In genomic region chr20:17652411-17652810, GRCh38 we compare ENCODE assay signal across 22 cellular contexts. TPM values are rescaled to one million over a fixed set of nuclear protein-coding genes. Genes with fewer than 3 reads are reported as not detected.
A peak's percentile ranks its signal among the peaks of the same experiment; 100 is the strongest.
DNase-seq lines count a peak whose midpoint lies in the region; ATAC-seq and TF ChIP-seq lines count a peak whose summit lies in the region.
"Had no signal": no experiment of that assay in that cellular context is flagged by ENCODE, and none has a peak within 500 bp of the region (broad histone marks: within the 10 kb centered on the region; RNA-seq: fewer than 3 reads in every experiment).

No MANE protein-coding gene starts in this region.

- H3K27ac ChIP-seq in breast epithelium (no peak overlapping the region), urinary bladder (ENCODE audit: low read depth) (peak overlapping the region; percentile 3)
- H3K27ac ChIP-seq: parathyroid adenoma had no signal

- no peak for DNase-seq in MCF 10A (ENCODE audit: unreplicated experiment)
- no peak for DNase-seq in breast epithelium (ENCODE audit: low spot score in 2 of 2)
- DNase-seq in WTC11 (ENCODE audit: low spot score) = no peak
- no peak for DNase-seq in islet precursor cell
- DNase-seq: GF-D8; immature natural killer cell; naive B cell; NCI-H1048; NCI-H2081; stimulated activated CD4-positive, alpha-beta T cell treated with anti-CD3 and anti-CD28 coated beads, Interleukin-1b, Interleukin-23, amount 100 ng/mL, for 48 hours; stimulated activated naive CD4-positive, alpha-beta T cell treated with Interleukin-2 at 50 U/mL for 16 hours had no signal

- H3K9me3 Mint-ChIP-seq in MCF 10A (ENCODE audit: unreplicated experiment) = no peaks in the 10 kb centered on the region
- H3K9me3 Mint-ChIP-seq in WTC11 = no peaks in the 10 kb centered on the region
- no peaks in the 10 kb centered on the region for H3K9me3 Mint-ChIP-seq in nephron
- H3K9me3 Mint-ChIP-seq: activated naive CD4-positive, alpha-beta T cell treated with anti-CD3 and anti-CD28 coated beads, Interleukin-2, amount 10 ng/mL, durations not matched to agents 7 days and 5 days; CD14-positive monocyte; immature natural killer cell; naive B cell; T-cell had no signal

- CTCF ChIA-PET in MCF 10A (lab: Yijun Ruan, JAX) (interaction anchor here (0.6 to 3.0 kb wide), 4 partner anchors 28 to 344 kb away, joined by 3 to 16 read pairs (median 4); no protein-coding TSS in a partner anchor), WTC11 (lab: Charles Lee) (interaction anchor here (1.1 to 2.1 kb wide), 5 partner anchors 28 to 287 kb away, joined by 3 to 8 read pairs (median 4); no protein-coding TSS in a partner anchor)

- TF ChIP-seq CTCF in MCF 10A (IDR thresholded peaks at IDR 0.05; ENCODE audit: unreplicated experiment) (no peak), breast epithelium (IDR thresholded peaks at IDR 0.05) (no peak), WTC11 (IDR thresholded peaks at IDR 0.05) (no peak), nephron (IDR thresholded peaks at IDR 0.05; ENCODE audit: unreplicated experiment in 3 of 3) (no peak)

- POLR2A ChIA-PET in MCF 10A (lab: Yijun Ruan, JAX) (interaction anchor here (0.6 kb wide), 1 partner anchor 353 kb away, joined by 3 read pairs; no protein-coding TSS in a partner anchor), WTC11 (lab: Charles Lee) (no interaction called here)

- H3K27me3 ChIP-seq in breast epithelium = no peaks in the 10 kb centered on the region

- TF ChIP-seq POLR2A in breast epithelium (IDR thresholded peaks at IDR 0.05) = no peak

- no peak overlapping the region for H3K4me3 Mint-ChIP-seq in MCF 10A (ENCODE audit: unreplicated experiment)
- H3K4me3 Mint-ChIP-seq in WTC11 = no peak overlapping the region
- no peak overlapping the region for H3K4me3 Mint-ChIP-seq in nephron
- H3K4me3 Mint-ChIP-seq: activated naive CD4-positive, alpha-beta T cell treated with anti-CD3 and anti-CD28 coated beads, Interleukin-2, amount 10 ng/mL, durations not matched to agents 7 days and 5 days; CD14-positive monocyte; immature natural killer cell; T-cell had no signal

- intact Hi-C loops in MCF 10A (cut with micrococcal nuclease) = no loop called here
- intact Hi-C loops in breast epithelium (cut with DNase I; ENCODE audit: low total_unique reads) = no loop called here

- H3K4me1 Mint-ChIP-seq in MCF 10A (ENCODE audit: insufficient read depth, unreplicated experiment) (peaks cover 15% of the 10 kb centered on the region), WTC11 (peaks cover 68% of the 10 kb centered on the region), nephron (peaks cover 86% of the 10 kb centered on the region)

- H3K4me3 ChIP-seq in breast epithelium (no peak overlapping the region), urinary bladder (ENCODE audit: low read depth, low read length) (no peak overlapping the region)
- H3K4me3 ChIP-seq: lung had no signal

- WGBS in urinary bladder = 72% methylated on average over 10 of the region's 10 CpGs

- H3K9me3 ChIP-seq in breast epithelium = no peaks in the 10 kb centered on the region

- H3K4me1 ChIP-seq in breast epithelium (peaks cover 5 to 7% of the 10 kb centered on the region in 2 donors), urinary bladder (ENCODE audit: insufficient read depth) (no peaks in the 10 kb centered on the region)

- no TSS peak for BruUV-seq in MCF 10A (replicated peaks; lab: Mats Ljungman, UMichigan)

- H3K36me3 Mint-ChIP-seq in MCF 10A (ENCODE audit: insufficient read depth, unreplicated experiment) (peaks cover 29% of the 10 kb centered on the region), WTC11 (peaks cover 18% of the 10 kb centered on the region), nephron (ENCODE audit: low read depth) (peaks cover 26% of the 10 kb centered on the region)

- H3K27ac Mint-ChIP-seq in MCF 10A (ENCODE audit: low read depth, unreplicated experiment) = peak overlapping the region; percentile 31
- H3K27ac Mint-ChIP-seq in WTC11 = peak overlapping the region; percentile 84
- peak overlapping the region in 2 of 3 experiments; percentile 44 to 52 for H3K27ac Mint-ChIP-seq in nephron
- H3K27ac Mint-ChIP-seq: activated naive CD4-positive, alpha-beta T cell treated with anti-CD3 and anti-CD28 coated beads, Interleukin-2, amount 10 ng/mL, durations not matched to agents 7 days and 5 days; T-cell had no signal

- H3K36me3 ChIP-seq in breast epithelium (no peaks in the 10 kb centered on the region), urinary bladder (ENCODE audit: insufficient read depth) (no peaks in the 10 kb centered on the region)

- H3K27me3 Mint-ChIP-seq in MCF 10A (ENCODE audit: insufficient read depth, unreplicated experiment) (no peaks in the 10 kb centered on the region), WTC11 (ENCODE audit: low read depth) (no peaks in the 10 kb centered on the region), nephron (ENCODE audit: low read depth) (no peaks in the 10 kb centered on the region)
- H3K27me3 Mint-ChIP-seq: activated naive CD4-positive, alpha-beta T cell treated with anti-CD3 and anti-CD28 coated beads, Interleukin-2, amount 10 ng/mL, durations not matched to agents 7 days and 5 days; naive B cell; T-cell had no signal

- no peak for ATAC-seq in WTC11
- ATAC-seq in HG02623 (IDR thresholded peaks at IDR 0.05; ENCODE audit: unreplicated experiment) = no peak
- ATAC-seq in HG02610 (IDR thresholded peaks at IDR 0.05; ENCODE audit: unreplicated experiment) = no peak

TF ChIP-seq in WTC11, 78 proteins besides CTCF, POLR2A, EP300 and RAD21:
- TF ChIP-seq ZNF317 (CRISPR knock-in tag; IDR thresholded peaks at IDR 0.05; ENCODE audit: borderline replicate concordance, low read depth) (no peak), NR2C2 (CRISPR knock-in tag; IDR thresholded peaks at IDR 0.05) (no peak), USF1 (CRISPR knock-in tag; IDR thresholded peaks at IDR 0.05) (no peak), CREB1 (CRISPR knock-in tag; IDR thresholded peaks at IDR 0.05) (no peak), MAX (CRISPR knock-in tag; IDR thresholded peaks at IDR 0.05) (no peak), NFE2L1 (CRISPR knock-in tag; IDR thresholded peaks at IDR 0.05) (no peak), TEAD1 (CRISPR knock-in tag; IDR thresholded peaks at IDR 0.05) (no peak), GTF2I (CRISPR knock-in tag; conservative IDR thresholded peaks at IDR 0.05) (no peak), HMGA2 (CRISPR knock-in tag; IDR thresholded peaks at IDR 0.05) (no peak), ZNF423 (CRISPR knock-in tag; IDR thresholded peaks at IDR 0.05) (no peak), SP1 (CRISPR knock-in tag; conservative IDR thresholded peaks at IDR 0.05) (no peak), IRF2 (CRISPR knock-in tag; IDR thresholded peaks at IDR 0.05; ENCODE audit: borderline replicate concordance, low read depth) (no peak), ELF4 (CRISPR knock-in tag; IDR thresholded peaks at IDR 0.05; ENCODE audit: low read depth) (no peak), JUN (CRISPR knock-in tag; IDR thresholded peaks at IDR 0.05) (no peak), AR (CRISPR knock-in tag; IDR thresholded peaks at IDR 0.05) (no peak)

RNA-seq across cellular contexts. Expression of gene RRBP1, which starts 29.6 kb away (rescaled TPM):
- total RNA-seq in MCF 10A (2022) (203 and 244 TPM in 2 replicates), breast epithelium (10 to 100 TPM; 49.8 to 92.4 (median 78.0) TPM), WTC11 (2021) (161 to 171 TPM (median 162 TPM) in 3 replicates), urinary bladder (147 TPM)
- 80.1 TPM for polyA plus RNA-seq in urinary bladder

RNA-seq across cellular contexts. Expression of gene BANF2, which starts 47.4 kb away (rescaled TPM):
- not detected in 2 replicates for total RNA-seq in MCF 10A (2022)
- not detected for total RNA-seq in breast epithelium
- total RNA-seq in WTC11 (2021) = not detected in 3 replicates
- total RNA-seq in urinary bladder = not detected
- not detected for polyA plus RNA-seq in urinary bladder
- total RNA-seq: lung, NCI-H460, T-cell, ureter had no signal
- polyA plus RNA-seq: CD14-positive monocyte, immature natural killer cell, lung had no signal

Comparison
In these comparisons a context has a peak if more than half of its experiments do, and no peak if none do; other contexts are left out.
1. H3K27ac Mint-ChIP-seq: peak in every context shown above with its lines; median percentile 84 in WTC11; 48 in nephron; 31 in MCF 10A.